ENCODE assay signal across 11 cellular contexts in genomic region chr19:38033658-38034150, GRCh38.
DNase-seq lines count a peak whose midpoint lies in the region; ATAC-seq, FAIRE-seq and TF ChIP-seq lines count a peak whose summit lies in the region.
"Had no signal": no experiment of that assay in that cellular context is flagged by ENCODE, and none has a peak within 500 bp of the region (broad histone marks: within the 10 kb centered on the region; RNA-seq: fewer than 3 reads in every experiment).

No MANE protein-coding gene starts in this region.

- H3K9me3 ChIP-seq in astrocyte (ENCODE audit: insufficient read depth, low read depth, low read length), result no peaks in the 10 kb centered on the region

- DNase-seq in astrocyte (ENCODE audit: low read depth), result peak; percentile 77
- DNase-seq in hypothalamus (lab: John Stamatoyannopoulos, UW), result no peak
- DNase-seq in AG20443 (ENCODE audit: low spot score), result no peak
- DNase-seq in stimulated activated CD4-positive, alpha-beta T cell treated with anti-CD3 and anti-CD28 coated beads, Interleukin-4, amount 100 ng/mL, for 1 hour, result no peak
- no peak for DNase-seq in NCI-H2107 treated with DMSO at 0.1 percent for 48 hours (lab: John Stamatoyannopoulos, UW; ENCODE audit: unreplicated experiment)
- DNase-seq: activated naive CD4-positive, alpha-beta T cell treated with anti-CD3 and anti-CD28 coated beads, Interleukin-2, amount 10 ng/mL, durations not matched to agents 7 days and 5 days; stimulated activated naive CD4-positive, alpha-beta T cell treated with Interleukin-2 at 50 U/mL for 16 hours had no signal

- H3K4me3 ChIP-seq in ACC112 (ENCODE audit: low read depth, low read length), result no peak overlapping the region
- H3K4me3 ChIP-seq in astrocyte (ENCODE audit: insufficient read depth, low read depth, low read length), result no peak overlapping the region
- H3K4me3 ChIP-seq: lung had no signal

- H3K79me2 ChIP-seq in ACC112 (ENCODE audit: control insufficient read depth, insufficient read depth, low read length, unreplicated experiment) (no peaks in the 10 kb centered on the region), astrocyte (ENCODE audit: insufficient read depth, low read length) (peaks cover 27% of the 10 kb centered on the region)

- H3K4me1 Mint-ChIP-seq in astrocyte (ENCODE audit: low read depth, unreplicated experiment), result peaks cover 23% of the 10 kb centered on the region
- H3K4me1 Mint-ChIP-seq: activated naive CD4-positive, alpha-beta T cell treated with anti-CD3 and anti-CD28 coated beads, Interleukin-2, amount 10 ng/mL, durations not matched to agents 7 days and 5 days had no signal

- H2AFZ ChIP-seq in ACC112 (ENCODE audit: low read length, unreplicated experiment) (no peak overlapping the region), astrocyte (ENCODE audit: low read depth, low read length) (no peak overlapping the region)

- 0 out of 2 replicates have a peak, but pooled peaks cover 2% of the 10 kb centered on the region for H3K36me3 ChIP-seq in ACC112 (ENCODE audit: insufficient read depth, low read length)
- H3K36me3 ChIP-seq in astrocyte (ENCODE audit: insufficient read depth, low read length), result no peaks in the 10 kb centered on the region

- no peak for FAIRE-seq in astrocyte (lab: Jason Lieb, UNC)

- H3K4me1 ChIP-seq in ACC112 (ENCODE audit: control insufficient read depth, insufficient read depth, low read length, unreplicated experiment), result peaks cover 16% of the 10 kb centered on the region
- H3K4me1 ChIP-seq in astrocyte (ENCODE audit: insufficient read depth, low read length), result peaks cover 61% of the 10 kb centered on the region

- peak overlapping the region; percentile 79 for H3K9ac ChIP-seq in astrocyte (ENCODE audit: low read length)

- H3K36me3 Mint-ChIP-seq in astrocyte (ENCODE audit: low read depth, unreplicated experiment), result peaks cover 10% of the 10 kb centered on the region

- H4K20me1 ChIP-seq in astrocyte (ENCODE audit: insufficient read depth, low read length), result no peaks in the 10 kb centered on the region

- H3K27me3 ChIP-seq in ACC112 (ENCODE audit: insufficient read depth, low read length) (no peaks in the 10 kb centered on the region), astrocyte (ENCODE audit: insufficient read depth, low read length) (no peaks in the 10 kb centered on the region)

- H3K9me3 Mint-ChIP-seq in astrocyte (ENCODE audit: unreplicated experiment), result peaks cover 5% of the 10 kb centered on the region

- no peak for TF ChIP-seq CTCF in astrocyte (IDR thresholded peaks at IDR 0.05; ENCODE audit: insufficient read depth, low read depth, low read length)

- H3K4me2 ChIP-seq in astrocyte (ENCODE audit: low read length), result peak overlapping the region; percentile 62

- H3K27ac Mint-ChIP-seq in astrocyte (ENCODE audit: unreplicated experiment), result peak overlapping the region; percentile 42
- H3K27ac Mint-ChIP-seq: activated naive CD4-positive, alpha-beta T cell treated with anti-CD3 and anti-CD28 coated beads, Interleukin-2, amount 10 ng/mL, durations not matched to agents 7 days and 5 days had no signal

- no peaks in the 10 kb centered on the region for H3K27me3 Mint-ChIP-seq in astrocyte (ENCODE audit: low read depth, unreplicated experiment)
- H3K27me3 Mint-ChIP-seq: activated naive CD4-positive, alpha-beta T cell treated with anti-CD3 and anti-CD28 coated beads, Interleukin-2, amount 10 ng/mL, durations not matched to agents 7 days and 5 days had no signal

- ATAC-seq in GM19372 (IDR thresholded peaks at IDR 0.05; ENCODE audit: low read depth, unreplicated experiment), result peak; percentile 72
- ATAC-seq in HG03159 (IDR thresholded peaks at IDR 0.05; ENCODE audit: unreplicated experiment), result peak; percentile 67

- no peak overlapping the region for H3K4me3 Mint-ChIP-seq in astrocyte (ENCODE audit: unreplicated experiment)
- H3K4me3 Mint-ChIP-seq: activated naive CD4-positive, alpha-beta T cell treated with anti-CD3 and anti-CD28 coated beads, Interleukin-2, amount 10 ng/mL, durations not matched to agents 7 days and 5 days had no signal

- peak overlapping the region; percentile 53; the same call in 1 of the 2 replicates for H3K27ac ChIP-seq in ACC112 (ENCODE audit: low read depth, low read length)
- peak overlapping the region; percentile 97 for H3K27ac ChIP-seq in astrocyte (ENCODE audit: low read depth, low read length)
